In genomic region chr10:69491611-69492010, GRCh38 we compare ENCODE assay signal across 22 cellular contexts. TPM values are rescaled to one million over a fixed set of nuclear protein-coding genes. Genes with fewer than 3 reads are reported as not detected.
DNase-seq lines count a peak whose midpoint lies in the region; ATAC-seq and TF ChIP-seq lines count a peak whose summit lies in the region.
"Had no signal": no experiment of that assay in that cellular context is flagged by ENCODE, and none has a peak within 500 bp of the region (broad histone marks: within the 10 kb centered on the region; RNA-seq: fewer than 3 reads in every experiment).

No MANE protein-coding gene starts in this region.

- H3K4me3 ChIP-seq in osteoblast (ENCODE audit: insufficient read depth, low read length) (no peak overlapping the region), upper lobe of right lung (no peak overlapping the region)
- H3K4me3 ChIP-seq: body of pancreas, Peyer's patch had no signal

- no peak overlapping the region for H3K4me3 Mint-ChIP-seq in activated naive CD8-positive, alpha-beta T cell treated with anti-CD3 and anti-CD28 coated beads, Interleukin-2, amount 10 ng/mL, durations not matched to agents 7 days and 5 days
- H3K4me3 Mint-ChIP-seq in activated naive CD8-positive, alpha-beta T cell treated with anti-CD3 and anti-CD28 coated beads for 36 hours: no peak overlapping the region
- H3K4me3 Mint-ChIP-seq: activated T-cell treated with anti-CD3 and anti-CD28 coated beads, Interleukin-2, amount 50 U/mL, for 72 hours had no signal

- peaks cover 2% of the 10 kb centered on the region for H3K36me3 Mint-ChIP-seq in activated naive CD8-positive, alpha-beta T cell treated with anti-CD3 and anti-CD28 coated beads, Interleukin-2, amount 10 ng/mL, durations not matched to agents 7 days and 5 days
- no peaks in the 10 kb centered on the region for H3K36me3 Mint-ChIP-seq in activated naive CD8-positive, alpha-beta T cell treated with anti-CD3 and anti-CD28 coated beads for 36 hours

- no peak for ATAC-seq in activated naive CD8-positive, alpha-beta T cell treated with anti-CD3 and anti-CD28 coated beads, Interleukin-2, amount 10 ng/mL, durations not matched to agents 7 days and 5 days (ENCODE audit: low read depth)
- ATAC-seq in upper lobe of right lung: no peak
- no peak for ATAC-seq in HG02970 (IDR thresholded peaks at IDR 0.05; ENCODE audit: low FRiP score, unreplicated experiment)
- no peak for ATAC-seq in SK-N-SH treated with all-trans-retinoic acid at 6 μM for 48 hours
- ATAC-seq: activated T-cell treated with anti-CD3 and anti-CD28 coated beads, Interleukin-2, amount 50 U/mL, for 72 hours; body of pancreas; HCT116 had no signal

- H2AFZ ChIP-seq in osteoblast (ENCODE audit: low read length): no peak overlapping the region
- H2AFZ ChIP-seq: parathyroid adenoma had no signal

- H3K36me3 ChIP-seq in osteoblast (ENCODE audit: insufficient read depth, low read length): no peaks in the 10 kb centered on the region
- H3K36me3 ChIP-seq in upper lobe of right lung: no peaks in the 10 kb centered on the region
- H3K36me3 ChIP-seq: BE2C had no signal

- H3K27ac Mint-ChIP-seq in activated naive CD8-positive, alpha-beta T cell treated with anti-CD3 and anti-CD28 coated beads, Interleukin-2, amount 10 ng/mL, durations not matched to agents 7 days and 5 days: no peak overlapping the region
- H3K27ac Mint-ChIP-seq in activated naive CD8-positive, alpha-beta T cell treated with anti-CD3 and anti-CD28 coated beads for 36 hours: no peak overlapping the region
- H3K27ac Mint-ChIP-seq: activated T-cell treated with anti-CD3 and anti-CD28 coated beads, Interleukin-2, amount 50 U/mL, for 72 hours had no signal

- H3K9me3 ChIP-seq in osteoblast (ENCODE audit: low read depth, low read length): peaks cover 10% of the 10 kb centered on the region
- no peaks in the 10 kb centered on the region for H3K9me3 ChIP-seq in upper lobe of right lung
- H3K9me3 ChIP-seq: BE2C, body of pancreas had no signal

- POLR2A ChIA-PET in activated naive CD8-positive, alpha-beta T cell treated with anti-CD3 and anti-CD28 coated beads, Interleukin-2, amount 10 ng/mL, durations not matched to agents 7 days and 5 days (lab: Charles Lee): interaction anchor here (0.5 to 1.5 kb wide), 2 partner anchors 12 to 16 kb away, joined by 4 to 5 read pairs; no protein-coding TSS in a partner anchor

- H4K20me1 ChIP-seq in osteoblast (ENCODE audit: insufficient read depth, low read length): no peaks in the 10 kb centered on the region

- DNase-seq in activated naive CD8-positive, alpha-beta T cell treated with anti-CD3 and anti-CD28 coated beads, Interleukin-2, amount 10 ng/mL, durations not matched to agents 7 days and 5 days: peak; percentile 18
- DNase-seq in activated naive CD8-positive, alpha-beta T cell treated with anti-CD3 and anti-CD28 coated beads for 36 hours: no peak
- peak; percentile 29 for DNase-seq in osteoblast (ENCODE audit: insufficient read length, low spot score, missing footprints)
- DNase-seq in upper lobe of right lung: peak; percentile 55
- no peak for DNase-seq in kidney glomerular epithelial cell (lab: John Stamatoyannopoulos, UW)
- DNase-seq: activated T-cell treated with anti-CD3 and anti-CD28 coated beads, Interleukin-2, amount 50 U/mL, for 72 hours; BE2C; Caco-2; cortex of kidney; mammary epithelial cell; NCI-H1105; NCI-H2029 treated with DMSO at 0.1 percent for 48 hours; NCI-H446 treated with DMSO at 0.1 percent for 48 hours; stimulated activated CD4-positive, alpha-beta T cell treated with anti-CD3 and anti-CD28 coated beads, Interleukin-1b, Interleukin-23, amount 100 ng/mL, for 48 hours; stimulated activated naive CD4-positive, alpha-beta T cell treated with Interleukin-2 at 50 U/mL for 16 hours had no signal

- intact Hi-C loops in upper lobe of right lung (cut with DNase I): no loop called here

- H3K27me3 ChIP-seq in osteoblast (ENCODE audit: insufficient read depth, low read length) (no peaks in the 10 kb centered on the region), upper lobe of right lung (no peaks in the 10 kb centered on the region)
- H3K27me3 ChIP-seq: BE2C, body of pancreas, Peyer's patch had no signal

- no peak overlapping the region for H3K4me2 ChIP-seq in osteoblast (ENCODE audit: insufficient read depth, low read length)

- H3K27ac ChIP-seq in cingulate gyrus (ENCODE audit: low read depth, low read length) (peak overlapping the region; percentile 97), osteoblast (ENCODE audit: low read depth, low read length) (no peak overlapping the region), upper lobe of right lung (no peak overlapping the region)
- H3K27ac ChIP-seq: body of pancreas, parathyroid adenoma had no signal

- H3K79me2 ChIP-seq in osteoblast (ENCODE audit: insufficient read depth, low read length): no peaks in the 10 kb centered on the region
- H3K79me2 ChIP-seq: parathyroid adenoma had no signal

- no peaks in the 10 kb centered on the region for H3K4me1 ChIP-seq in osteoblast (ENCODE audit: insufficient read depth, low read length)
- peaks cover 4% of the 10 kb centered on the region for H3K4me1 ChIP-seq in upper lobe of right lung
- H3K4me1 ChIP-seq: body of pancreas, Caco-2, parathyroid adenoma had no signal

- H3K9me3 Mint-ChIP-seq in activated naive CD8-positive, alpha-beta T cell treated with anti-CD3 and anti-CD28 coated beads, Interleukin-2, amount 10 ng/mL, durations not matched to agents 7 days and 5 days: peaks cover 11% of the 10 kb centered on the region
- peaks cover 13% of the 10 kb centered on the region for H3K9me3 Mint-ChIP-seq in activated naive CD8-positive, alpha-beta T cell treated with anti-CD3 and anti-CD28 coated beads for 36 hours

- no peaks in the 10 kb centered on the region for H3K27me3 Mint-ChIP-seq in activated naive CD8-positive, alpha-beta T cell treated with anti-CD3 and anti-CD28 coated beads, Interleukin-2, amount 10 ng/mL, durations not matched to agents 7 days and 5 days
- no peaks in the 10 kb centered on the region for H3K27me3 Mint-ChIP-seq in activated naive CD8-positive, alpha-beta T cell treated with anti-CD3 and anti-CD28 coated beads for 36 hours

- H3K4me1 Mint-ChIP-seq in activated naive CD8-positive, alpha-beta T cell treated with anti-CD3 and anti-CD28 coated beads, Interleukin-2, amount 10 ng/mL, durations not matched to agents 7 days and 5 days: no peaks in the 10 kb centered on the region
- no peaks in the 10 kb centered on the region for H3K4me1 Mint-ChIP-seq in activated naive CD8-positive, alpha-beta T cell treated with anti-CD3 and anti-CD28 coated beads for 36 hours

- TF ChIP-seq CTCF in osteoblast (IDR thresholded peaks at IDR 0.05; ENCODE audit: extremely low read depth, low read depth, low read length): no peak
- no peak for TF ChIP-seq CTCF in upper lobe of right lung (IDR thresholded peaks at IDR 0.05)

TF ChIP-seq in SK-N-SH treated with all-trans-retinoic acid at 6 μM for 48 hours, 23 proteins besides CTCF, POLR2A, EP300 and RAD21 (continues in another document):
- TF ChIP-seq, protein P1, sequence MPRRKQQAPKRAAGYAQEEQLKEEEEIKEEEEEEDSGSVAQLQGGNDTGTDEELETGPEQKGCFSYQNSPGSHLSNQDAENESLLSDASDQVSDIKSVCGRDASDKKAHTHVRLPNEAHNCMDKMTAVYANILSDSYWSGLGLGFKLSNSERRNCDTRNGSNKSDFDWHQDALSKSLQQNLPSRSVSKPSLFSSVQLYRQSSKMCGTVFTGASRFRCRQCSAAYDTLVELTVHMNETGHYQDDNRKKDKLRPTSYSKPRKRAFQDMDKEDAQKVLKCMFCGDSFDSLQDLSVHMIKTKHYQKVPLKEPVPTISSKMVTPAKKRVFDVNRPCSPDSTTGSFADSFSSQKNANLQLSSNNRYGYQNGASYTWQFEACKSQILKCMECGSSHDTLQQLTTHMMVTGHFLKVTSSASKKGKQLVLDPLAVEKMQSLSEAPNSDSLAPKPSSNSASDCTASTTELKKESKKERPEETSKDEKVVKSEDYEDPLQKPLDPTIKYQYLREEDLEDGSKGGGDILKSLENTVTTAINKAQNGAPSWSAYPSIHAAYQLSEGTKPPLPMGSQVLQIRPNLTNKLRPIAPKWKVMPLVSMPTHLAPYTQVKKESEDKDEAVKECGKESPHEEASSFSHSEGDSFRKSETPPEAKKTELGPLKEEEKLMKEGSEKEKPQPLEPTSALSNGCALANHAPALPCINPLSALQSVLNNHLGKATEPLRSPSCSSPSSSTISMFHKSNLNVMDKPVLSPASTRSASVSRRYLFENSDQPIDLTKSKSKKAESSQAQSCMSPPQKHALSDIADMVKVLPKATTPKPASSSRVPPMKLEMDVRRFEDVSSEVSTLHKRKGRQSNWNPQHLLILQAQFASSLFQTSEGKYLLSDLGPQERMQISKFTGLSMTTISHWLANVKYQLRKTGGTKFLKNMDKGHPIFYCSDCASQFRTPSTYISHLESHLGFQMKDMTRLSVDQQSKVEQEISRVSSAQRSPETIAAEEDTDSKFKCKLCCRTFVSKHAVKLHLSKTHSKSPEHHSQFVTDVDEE (CRISPR knock-in tag; IDR thresholded peaks at IDR 0.05): no peak
- TF ChIP-seq TCF4 (CRISPR knock-in tag; IDR thresholded peaks at IDR 0.05; ENCODE audit: borderline replicate concordance): no peak
- TF ChIP-seq PATZ1 (CRISPR knock-in tag; IDR thresholded peaks at IDR 0.05; ENCODE audit: borderline replicate concordance): no peak
- no peak for TF ChIP-seq TOX (CRISPR knock-in tag; IDR thresholded peaks at IDR 0.05; ENCODE audit: borderline replicate concordance)
- no peak for TF ChIP-seq ZC3H10 (CRISPR knock-in tag; IDR thresholded peaks at IDR 0.05)
- no peak for TF ChIP-seq ZNF565 (CRISPR knock-in tag; conservative IDR thresholded peaks at IDR 0.05; ENCODE audit: low read depth)

RNA-seq across cellular contexts. Expression of gene TSPAN15, which starts 40.3 kb away (rescaled TPM):
- 1 to 10 TPM; 4.6 to 4.7 TPM for total RNA-seq in activated naive CD8-positive, alpha-beta T cell treated with anti-CD3 and anti-CD28 coated beads, Interleukin-2, amount 10 ng/mL, durations not matched to agents 7 days and 5 days
- total RNA-seq in activated naive CD8-positive, alpha-beta T cell treated with anti-CD3 and anti-CD28 coated beads for 36 hours: under 1 TPM; 0.60 to 0.66 TPM
- total RNA-seq in osteoblast (0.59 and 0.72 TPM in 2 replicates), upper lobe of right lung (47.3 TPM)

Comparison
In these comparisons a context has a peak if more than half of its experiments do, and no peak if none do; other contexts are left out.
1. DNase-seq: peak in activated naive CD8-positive, alpha-beta T cell treated with anti-CD3 and anti-CD28 coated beads, Interleukin-2, amount 10 ng/mL, durations not matched to agents 7 days and 5 days (single experiment), osteoblast (single experiment) and upper lobe of right lung (single experiment); none in activated naive CD8-positive, alpha-beta T cell treated with anti-CD3 and anti-CD28 coated beads for 36 hours (single experiment) and kidney glomerular epithelial cell (single experiment).